Comparison of ENCODE assay signal across 10 cellular contexts in the genomic region with DNA sequence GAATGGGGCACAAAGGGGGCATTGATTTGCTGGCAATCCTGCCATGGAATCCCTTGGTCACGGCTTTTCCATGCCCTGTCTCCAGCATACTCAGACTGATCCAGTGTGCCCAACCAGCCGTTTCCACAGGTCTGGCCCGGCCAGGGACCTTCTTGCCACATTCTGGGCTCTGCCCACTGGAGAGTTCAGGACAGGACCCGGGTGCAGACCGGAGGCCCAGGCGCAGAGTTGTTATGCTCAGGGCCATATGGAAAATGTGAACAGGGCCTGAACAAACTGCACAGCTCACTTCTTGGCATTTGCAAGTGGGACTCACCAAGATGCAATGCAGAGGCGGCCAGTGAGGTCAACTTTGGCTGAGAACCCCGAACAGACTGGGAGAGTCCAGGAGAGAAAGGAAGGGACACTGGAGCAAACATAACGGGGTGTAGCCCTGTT. TPM values are rescaled to one million over a fixed set of nuclear protein-coding genes. Genes with fewer than 3 reads are reported as not detected.
DNase-seq lines count a peak whose midpoint lies in the region; ATAC-seq and TF ChIP-seq lines count a peak whose summit lies in the region.
"Had no signal": no experiment of that assay in that cellular context is flagged by ENCODE, and none has a peak within 500 bp of the region (broad histone marks: within the 10 kb centered on the region; RNA-seq: fewer than 3 reads in every experiment).

No MANE protein-coding gene starts in this region.

- H2BK15ac ChIP-seq in H9 (ENCODE audit: low read depth, low read length) = no peak overlapping the region

- H3T11ph ChIP-seq in H9 (ENCODE audit: low read length) = no peak overlapping the region

- no peak overlapping the region for H3K4me3 Mint-ChIP-seq in H9
- H3K4me3 Mint-ChIP-seq: activated B cell treated with CpG ODN at 0.5 μM for 24 hours had no signal

- H3K14ac ChIP-seq in H9 (ENCODE audit: insufficient read depth, low read length) = no peak overlapping the region

- H2AFZ ChIP-seq in H9 (ENCODE audit: low read length) = no peak overlapping the region

- H2BK120ac ChIP-seq in H9 (ENCODE audit: low read depth, low read length, poor library complexity, severe bottlenecking) = no peak overlapping the region

- H3K36me3 ChIP-seq in body of pancreas (replicated peaks in 1 of 2; ENCODE audit: insufficient read depth in 1 of 2, low read depth in 2 of 2) (no peaks in the 10 kb centered on the region), spleen (no peaks in the 10 kb centered on the region)

- no peaks in the 10 kb centered on the region for H3K4me1 ChIP-seq in H9 (ENCODE audit: insufficient read depth, low read length)
- H3K4me1 ChIP-seq in body of pancreas = peaks cover 15% of the 10 kb centered on the region
- H3K4me1 ChIP-seq in spleen = peaks cover 0 to 8% (median 0%) of the 10 kb centered on the region in 6 donors

- H4K5ac ChIP-seq in H9 (ENCODE audit: insufficient read length, low read depth, low read length) = no peak overlapping the region

- no peak overlapping the region for H3K56ac ChIP-seq in H9 (ENCODE audit: insufficient read length, low read depth, low read length)

- H3K23ac ChIP-seq in H9 (ENCODE audit: insufficient read length, low read depth, low read length) = no peak overlapping the region

- no peaks in the 10 kb centered on the region for H3K23me2 ChIP-seq in H9 (ENCODE audit: insufficient read length, low read depth, low read length, poor library complexity, severe bottlenecking)

- peaks cover 7 to 12% of the 10 kb centered on the region in 2 experiments; a peak in 3 of 4 replicates for H3K4me1 Mint-ChIP-seq in H9
- H3K4me1 Mint-ChIP-seq: activated B cell treated with CpG ODN at 0.5 μM for 24 hours, naive B cell had no signal

- DNase-seq in H9 = peak; percentile 46
- peak; percentile 87 to 93 (median 90) for DNase-seq in body of pancreas
- peak; percentile 96 for DNase-seq in iris pigment epithelial cell (ENCODE audit: low read depth)
- peak; percentile 79 for DNase-seq in spleen
- DNase-seq in activated CD4-positive, CD25-positive, alpha-beta regulatory T cell treated with anti-CD3 and anti-CD28 coated beads, Interleukin-2, amount 50 U/mL, for 72 hours = no peak
- no peak for DNase-seq in germinal center (ENCODE audit: low spot score)
- DNase-seq in activated T-cell treated with anti-CD3 and anti-CD28 coated beads, Interleukin-2, amount 50 U/mL, for 48 hours = no peak
- DNase-seq: activated B cell treated with CpG ODN at 0.5 μM for 24 hours, naive B cell had no signal

- H2BK12ac ChIP-seq in H9 (ENCODE audit: insufficient read length, low read depth, low read length) = no peak overlapping the region

- TF ChIP-seq POLR2A in body of pancreas (IDR thresholded peaks at IDR 0.05) (peak in 1 of 3 donors; percentile 32), spleen (IDR thresholded peaks at IDR 0.05) (no peak)

- H3K27me3 ChIP-seq in H9 (ENCODE audit: insufficient read depth, low read length) (no peaks in the 10 kb centered on the region), body of pancreas (no peaks in the 10 kb centered on the region), spleen (replicated peaks in 1 of 7) (peaks cover 0 to 12% (median 0%) of the 10 kb centered on the region in 7 donors)

- no peaks in the 10 kb centered on the region for H3K36me3 Mint-ChIP-seq in H9 (ENCODE audit: insufficient read depth in 1 of 3, low read depth in 3 of 3)
- H3K36me3 Mint-ChIP-seq: naive B cell had no signal

- intact Hi-C loops in body of pancreas (cut with DNase I) (no loop called here), spleen (cut with DNase I; ENCODE audit: low total_unique reads) (no loop called here)

- no peak overlapping the region for H2BK20ac ChIP-seq in H9 (ENCODE audit: low read depth, low read length, poor library complexity, severe bottlenecking)

- H2BK5ac ChIP-seq in H9 (ENCODE audit: insufficient read length, low read length) = no peak overlapping the region

- no peak overlapping the region for H3K9ac ChIP-seq in H9 (ENCODE audit: extremely low read depth, insufficient read length, low read length)

- no peak overlapping the region for H2AK5ac ChIP-seq in H9 (ENCODE audit: insufficient read length, low read length)

- H3K9me3 Mint-ChIP-seq in H9 = no peaks in the 10 kb centered on the region
- H3K9me3 Mint-ChIP-seq: activated B cell treated with CpG ODN at 0.5 μM for 24 hours, naive B cell had no signal

- WGBS in H9 (ENCODE audit: extremely low coverage, insufficient read length, low lambda C conversion rate) = no CpG with 5 or more reads among the region's 9 CpGs
- WGBS in body of pancreas, 2 donors = 10 to 31% methylated on average over 6 to 9 of the region's 9 CpGs
- 47 to 70% (median 65%) methylated on average over 9 of the region's 9 CpGs for WGBS in spleen, 5 donors

- no peaks in the 10 kb centered on the region for H3K79me1 ChIP-seq in H9 (ENCODE audit: insufficient read depth, low read depth, low read length, poor library complexity, severe bottlenecking)

- no peak overlapping the region for H3K18ac ChIP-seq in H9 (ENCODE audit: insufficient read length, low read depth, low read length)

- H3K27ac ChIP-seq in H9 (ENCODE audit: insufficient read length, low read depth, low read length) (no peak overlapping the region), body of pancreas (peak overlapping the region; percentile 35 to 78 (median 63)), spleen (no peak overlapping the region)

- H4K91ac ChIP-seq in H9 (ENCODE audit: insufficient read length, low read depth, low read length) = no peak overlapping the region

- TF ChIP-seq CTCF in H9 (conservative IDR thresholded peaks at IDR 0.05) (no peak), body of pancreas (IDR thresholded peaks at IDR 0.05) (no peak), spleen (IDR thresholded peaks at IDR 0.05 in 8 of 11, conservative IDR thresholded peaks at IDR 0.05 in 3 of 11) (no peak)

- no peak overlapping the region for H4K8ac ChIP-seq in H9 (replicated peaks; ENCODE audit: insufficient read length, low read depth, low read length)

- no peaks in the 10 kb centered on the region for H4K20me1 ChIP-seq in H9 (ENCODE audit: control insufficient read depth, insufficient read depth, insufficient read length)

- H3K4ac ChIP-seq in H9 (ENCODE audit: low read depth, low read length) = no peak overlapping the region

- H3K27me3 Mint-ChIP-seq in H9 (ENCODE audit: low read depth) = peaks cover 5% of the 10 kb centered on the region; the same call in 1 of the 2 replicates

- H3K4me2 ChIP-seq in H9 (ENCODE audit: insufficient read depth, insufficient read length, low read length) = no peak overlapping the region

- H3K4me3 ChIP-seq in body of pancreas (no peak overlapping the region), spleen (no peak overlapping the region)

- no peak overlapping the region for H3K27ac Mint-ChIP-seq in H9
- H3K27ac Mint-ChIP-seq: activated B cell treated with CpG ODN at 0.5 μM for 24 hours, naive B cell had no signal

- H3K9me3 ChIP-seq in H9 (ENCODE audit: control insufficient read depth, low read depth, low read length) (no peaks in the 10 kb centered on the region), body of pancreas (no peaks in the 10 kb centered on the region), spleen (no peaks in the 10 kb centered on the region)

- ATAC-seq in body of pancreas (peak; percentile 97), HG02571 (IDR thresholded peaks at IDR 0.05; ENCODE audit: unreplicated experiment) (no peak)

- no peaks in the 10 kb centered on the region for H3K79me2 ChIP-seq in H9 (ENCODE audit: insufficient read depth, low read length)

RNA-seq across cellular contexts. Expression of a gene that starts 15.5 kb away (rescaled TPM):
- total RNA-seq in H9 (2021) (11.0 and 12.6 TPM in 2 replicates), body of pancreas (10 to 100 TPM; 12.5 to 23.7 TPM), spleen (1 to 10 TPM; 1.4 to 3.0 (median 2.7) TPM)
- polyA plus RNA-seq in spleen = 1 to 10 TPM in 2 of 3 donors, under 1 TPM in 1; 0.93 to 1.6 (median 1.3) TPM
- total RNA-seq: activated B cell treated with CpG ODN at 0.5 μM for 24 hours had no signal

Comparison
In these comparisons a context has a peak if more than half of its experiments do, and no peak if none do; other contexts are left out.
1. DNase-seq: peak in H9 (single experiment), body of pancreas (4 of 4), iris pigment epithelial cell (single experiment) and spleen (single experiment); none in activated CD4-positive, CD25-positive, alpha-beta regulatory T cell treated with anti-CD3 and anti-CD28 coated beads, Interleukin-2, amount 50 U/mL, for 72 hours (single experiment), germinal center (single experiment) and activated T-cell treated with anti-CD3 and anti-CD28 coated beads, Interleukin-2, amount 50 U/mL, for 48 hours (0 of 2).
2. H3K27ac ChIP-seq: peak in body of pancreas (4 of 4); none in H9 (single experiment) and spleen (0 of 8).